25 cellular contexts compared by ENCODE assay signal in genomic region chr10:3397846-3398245, GRCh38.
"Had no signal": no experiment of that assay in that cellular context is flagged by ENCODE, and none has a peak within 500 bp of the region (broad histone marks: within the 10 kb centered on the region; RNA-seq: fewer than 3 reads in every experiment).

No MANE protein-coding gene starts in this region.

- H3K27me3 Mint-ChIP-seq: activated CD8-positive, alpha-beta T cell treated with anti-CD3 and anti-CD28 coated beads for 36 hours had no signal

- H3K4me2 ChIP-seq: KMS-11 had no signal

- H3K9me3 ChIP-seq: Peyer's patch, SJSA1 had no signal

- H3K9ac ChIP-seq: KMS-11 had no signal

- DNase-seq: activated CD4-positive, alpha-beta T cell treated with anti-CD3 and anti-CD28 coated beads for 4 hours; activated CD8-positive, alpha-beta T cell treated with anti-CD3 and anti-CD28 coated beads for 36 hours; activated effector memory CD4-positive, alpha-beta T cell treated with anti-CD3 and anti-CD28 coated beads, Interleukin-2, amount 50 U/mL, for 16 hours; activated naive CD4-positive, alpha-beta T cell treated with Interleukin-2 at 50 U/mL for 16 hours; activated T-cell treated with anti-CD3 and anti-CD28 coated beads, Interleukin-2, amount 50 U/mL, for 24 hours; amygdala; MV-4-11; NCI-H1092 treated with DMSO at 0.1 percent for 48 hours; NCI-H1417 treated with DMSO at 0.1 percent for 48 hours; NCI-H1694; NCI-H2029 treated with DMSO at 0.1 percent for 48 hours; NCI-H345; NCI-H510A; NCI-H526 treated with DMSO at 0.1 percent for 48 hours; NCI-H82; Peyer's patch; SHP77; SW 1271 had no signal

- H3K27ac ChIP-seq: KMS-11, Peyer's patch, RWPE1, SJSA1 had no signal

- H3K9me3 Mint-ChIP-seq: activated T-helper 1 cell treated with anti-CD3 and anti-CD28 coated beads, Interleukin-12 subunit alpha, Interleukin-12 subunit beta, Interleukin-2, Interleukin-4 antibody, amounts not matched to agents 30 ng/mL and 10 ng/mL and 1 ng/mL, durations not matched to agents 14 hours and 24 hours and 36 hours had no signal

- H3K4me3 ChIP-seq: Peyer's patch, SJSA1 had no signal

- ATAC-seq: activated CD8-positive, alpha-beta T cell treated with anti-CD3 and anti-CD28 coated beads for 36 hours; SK-N-SH treated with all-trans-retinoic acid at 6 μM for 48 hours had no signal

- H3K4me3 Mint-ChIP-seq: activated CD8-positive, alpha-beta T cell treated with anti-CD3 and anti-CD28 coated beads for 36 hours; activated T-cell treated with anti-CD3 and anti-CD28 coated beads, Interleukin-2, amount 50 U/mL, for 24 hours; activated T-helper 1 cell treated with anti-CD3 and anti-CD28 coated beads, Interleukin-12 subunit alpha, Interleukin-12 subunit beta, Interleukin-2, Interleukin-4 antibody, amounts not matched to agents 30 ng/mL and 10 ng/mL and 1 ng/mL, durations not matched to agents 14 hours and 24 hours and 36 hours; brain had no signal

- H3K27me3 ChIP-seq: Peyer's patch, SJSA1 had no signal

- H3K4me1 ChIP-seq: Peyer's patch had no signal

- FAIRE-seq: astrocyte had no signal

- H3K36me3 ChIP-seq: Peyer's patch, SJSA1 had no signal

- H3K36me3 Mint-ChIP-seq: brain had no signal

- H3K27ac Mint-ChIP-seq: activated CD8-positive, alpha-beta T cell treated with anti-CD3 and anti-CD28 coated beads for 36 hours; activated T-cell treated with anti-CD3 and anti-CD28 coated beads, Interleukin-2, amount 50 U/mL, for 24 hours; activated T-helper 1 cell treated with anti-CD3 and anti-CD28 coated beads, Interleukin-12 subunit alpha, Interleukin-12 subunit beta, Interleukin-2, Interleukin-4 antibody, amounts not matched to agents 30 ng/mL and 10 ng/mL and 1 ng/mL, durations not matched to agents 14 hours and 24 hours and 36 hours had no signal
